ENCODE assay signal across 7 cellular contexts in the genomic region with DNA sequence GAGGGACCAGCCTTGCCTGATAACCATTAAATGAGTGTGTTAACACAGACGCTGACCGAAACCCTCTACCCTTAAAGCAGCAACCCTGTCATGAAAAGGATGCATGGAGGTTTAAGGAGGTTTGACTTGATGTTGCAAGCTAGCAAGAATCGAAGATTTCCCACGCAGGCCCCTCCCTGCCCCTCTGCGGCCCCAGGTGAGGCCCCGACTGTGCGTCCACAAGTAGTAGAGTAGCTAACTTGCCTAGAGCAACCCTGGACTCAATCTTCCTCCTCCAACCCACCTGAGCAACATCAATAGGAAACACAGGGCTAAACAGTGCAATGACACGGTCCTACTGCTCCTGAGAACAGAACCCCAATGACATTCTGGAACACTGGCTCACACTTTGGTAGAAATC.
"Had no signal": no experiment of that assay in that cellular context is flagged by ENCODE, and none has a peak within 500 bp of the region (broad histone marks: within the 10 kb centered on the region; RNA-seq: fewer than 3 reads in every experiment).

No MANE protein-coding gene starts in this region.

- H2AFZ ChIP-seq: GM23338 had no signal

- H3K27ac Mint-ChIP-seq: GM23338, H9, HFFc6 had no signal

- H3K9me3 Mint-ChIP-seq: GM23338, H9 had no signal

- H3K4me2 ChIP-seq: GM23338 had no signal

- DNase-seq: H9, HCEC 1CT, HFFc6, KG1 had no signal

- H3K4me3 Mint-ChIP-seq: GM23338, H9, HFFc6 had no signal

- ATAC-seq: GM23338, HepG2, K562 had no signal

- H3K4me1 Mint-ChIP-seq: GM23338 had no signal

- H3K4me3 ChIP-seq: GM23338, K562 had no signal
